20 cellular contexts compared by ENCODE assay signal in genomic region chr13:39900106-39900750, GRCh38.
DNase-seq lines count a peak whose midpoint lies in the region; ATAC-seq, FAIRE-seq and TF ChIP-seq lines count a peak whose summit lies in the region.
"Had no signal": no experiment of that assay in that cellular context is flagged by ENCODE, and none has a peak within 500 bp of the region (broad histone marks: within the 10 kb centered on the region; RNA-seq: fewer than 3 reads in every experiment).

No MANE protein-coding gene starts in this region.

- no peak for FAIRE-seq in GM19239 (lab: Jason Lieb, UNC)

- H3K27me3 ChIP-seq in body of pancreas, result no peaks in the 10 kb centered on the region
- H3K27me3 ChIP-seq in left ventricle myocardium inferior (ENCODE audit: low read depth), result no peaks in the 10 kb centered on the region
- no peaks in the 10 kb centered on the region for H3K27me3 ChIP-seq in uterus

- no peak overlapping the region for H3K4me3 ChIP-seq in body of pancreas
- H3K4me3 ChIP-seq in left ventricle myocardium inferior, result no peak overlapping the region
- no peak overlapping the region for H3K4me3 ChIP-seq in uterus
- H3K4me3 ChIP-seq: GM23248 had no signal

- no peak for TF ChIP-seq POLR2A in body of pancreas (IDR thresholded peaks at IDR 0.05)
- TF ChIP-seq POLR2A in uterus (IDR thresholded peaks at IDR 0.05), result no peak

- H3K36me3 ChIP-seq in body of pancreas (replicated peaks in 1 of 2; ENCODE audit: insufficient read depth in 1 of 2, low read depth in 2 of 2) (no peaks in the 10 kb centered on the region), left ventricle myocardium inferior (no peaks in the 10 kb centered on the region), uterus (no peaks in the 10 kb centered on the region)
- H3K36me3 ChIP-seq: WERI-Rb-1 had no signal

- H3K4me1 ChIP-seq in body of pancreas (peaks cover 18% of the 10 kb centered on the region), left ventricle myocardium inferior (peaks cover 15% of the 10 kb centered on the region), uterus (no peaks in the 10 kb centered on the region)

- peak; percentile 44 to 57 for ATAC-seq in left cardiac atrium
- no peak for ATAC-seq in left ventricle myocardium superior
- peak; percentile 60 for ATAC-seq in body of pancreas
- ATAC-seq: T-cell had no signal

- H3K27ac ChIP-seq in body of pancreas (peak overlapping the region in 2 of 4 donors; percentile 30 to 38), left ventricle myocardium inferior (replicated peaks) (peak overlapping the region; percentile 48), uterus (peak overlapping the region; percentile 57 to 85)
- H3K27ac ChIP-seq: GM23248, RWPE1, WERI-Rb-1 had no signal

- TF ChIP-seq CTCF in body of pancreas (IDR thresholded peaks at IDR 0.05) (no peak), left ventricle myocardium inferior (IDR thresholded peaks at IDR 0.05; ENCODE audit: borderline replicate concordance) (no peak), uterus (IDR thresholded peaks at IDR 0.05) (no peak)

- intact Hi-C loops in left cardiac atrium (cut with DNase I), result no loop called here
- intact Hi-C loops in left ventricle myocardium superior (cut with micrococcal nuclease), result no loop called here
- intact Hi-C loops in body of pancreas (cut with DNase I), result no loop called here
- intact Hi-C loops in left ventricle myocardium inferior (cut with micrococcal nuclease), result no loop called here
- intact Hi-C loops in uterus (cut with DNase I; ENCODE audit: low total_unique reads), result no loop called here

- DNase-seq in left cardiac atrium (no peak), left ventricle myocardium superior (no peak), body of pancreas (no peak), left ventricle myocardium inferior (no peak), uterus (no peak), HUDEP-2 (lab: John Stamatoyannopoulos, UW; ENCODE audit: unreplicated experiment in 76 of 76) (no peak), HuH-7 (ENCODE audit: low spot score) (no peak), GM19239 (ENCODE audit: insufficient read length, low spot score) (no peak)
- DNase-seq: activated CD4-positive, alpha-beta memory T cell treated with anti-CD3 and anti-CD28 coated beads for 36 hours; activated naive CD8-positive, alpha-beta T cell treated with anti-CD3 and anti-CD28 coated beads, Interleukin-2, amount 10 ng/mL, durations not matched to agents 7 days and 5 days; activated T-cell treated with anti-CD3 and anti-CD28 coated beads, Interleukin-2, amount 50 U/mL, for 24 hours; glutamatergic neuron; GM23248; immature natural killer cell; NCI-H1694; nephron progenitor cell; stimulated activated CD4-positive, alpha-beta T cell treated with anti-CD3 and anti-CD28 coated beads, Interleukin-1b, Interleukin-23, amount 100 ng/mL, for 48 hours; T-cell; WERI-Rb-1 had no signal

- WGBS in body of pancreas, 2 donors, result 22 to 29% methylated on average over 4 of the region's 4 CpGs

- H3K9me3 ChIP-seq in body of pancreas (no peaks in the 10 kb centered on the region), left ventricle myocardium inferior (replicated peaks) (no peaks in the 10 kb centered on the region), uterus (no peaks in the 10 kb centered on the region)
